In genomic region chr6:47477497-47478232, GRCh38 we compare ENCODE assay signal across 8 cellular contexts. TPM values are rescaled to one million over a fixed set of nuclear protein-coding genes. Genes with fewer than 3 reads are reported as not detected.
DNase-seq lines count a peak whose midpoint lies in the region; ATAC-seq and TF ChIP-seq lines count a peak whose summit lies in the region.

CD2AP (plus strand) TSS chr6:47477789; CDS start chr6:47478245, 456 bp downstream.

- intact Hi-C loops in breast epithelium (cut with DNase I; ENCODE audit: low total_unique reads) = no loop called here

- TF ChIP-seq POLR2A in breast epithelium (IDR thresholded peaks at IDR 0.05) = peak; percentile 13

- ATAC-seq in GM18873 (IDR thresholded peaks at IDR 0.05; ENCODE audit: low FRiP score, unreplicated experiment) = peak; percentile 65
- ATAC-seq in HG03135 (IDR thresholded peaks at IDR 0.05; ENCODE audit: unreplicated experiment) = peak; percentile 90

- peak; percentile 88 for DNase-seq in AG08395 (ENCODE audit: low spot score)
- DNase-seq in NCI-H2196 (lab: John Stamatoyannopoulos, UW; ENCODE audit: unreplicated experiment) = peak; percentile 87
- peak; percentile 97 for DNase-seq in WERI-Rb-1
- DNase-seq in breast epithelium (ENCODE audit: low spot score in 2 of 2) = peak; percentile 83 to 89

- no peaks in the 10 kb centered on the region for H3K27me3 ChIP-seq in WERI-Rb-1 (ENCODE audit: insufficient read depth, low read depth, severe bottlenecking)
- H3K27me3 ChIP-seq in breast epithelium = no peaks in the 10 kb centered on the region

- H3K4me3 ChIP-seq in WERI-Rb-1 (ENCODE audit: low read depth, low read length) (peak within 1 kb of the TSS; percentile 86), breast epithelium (peak within 1 kb of the TSS; percentile 79 to 93 (median 88)), iPS-18c (ENCODE audit: insufficient read depth, low read depth, low read length) (peak within 1 kb of the TSS; percentile 91), skin epidermis (peak within 1 kb of the TSS; percentile 63 to 97 (median 85))

- TF ChIP-seq CTCF in WERI-Rb-1 (IDR thresholded peaks at IDR 0.05; ENCODE audit: low read depth, low read length) (peak; percentile 32; the same call in 1 of the 2 replicates), breast epithelium (IDR thresholded peaks at IDR 0.05) (no peak)

- H3K4me1 ChIP-seq in breast epithelium = no peaks in the 10 kb centered on the region

- H3K9me3 ChIP-seq in WERI-Rb-1 (ENCODE audit: severe bottlenecking) = no peaks in the 10 kb centered on the region
- no peaks in the 10 kb centered on the region for H3K9me3 ChIP-seq in breast epithelium
- no peaks in the 10 kb centered on the region for H3K9me3 ChIP-seq in iPS-18c (ENCODE audit: control insufficient read depth, insufficient read depth, low read length)

- H3K36me3 ChIP-seq in WERI-Rb-1 (peaks cover 11% of the 10 kb centered on the region), breast epithelium (no peaks in the 10 kb centered on the region)

- H3K27ac ChIP-seq in WERI-Rb-1 (peak within 1 kb of the TSS; percentile 98), breast epithelium (peak within 1 kb of the TSS; percentile 97 to 100), skin epidermis (peak within 1 kb of the TSS; percentile 87 to 100 (median 98))

RNA-seq across cellular contexts. Expression of gene CD2AP, which starts in this region (rescaled TPM):
- 10 to 100 TPM; 21.3 to 60.7 (median 34.4) TPM for total RNA-seq in breast epithelium

Comparison
In these comparisons a context has a peak if more than half of its experiments do, and no peak if none do; other contexts are left out.
1. Peak in every context shown above with its lines: DNase-seq, ATAC-seq, H3K4me3 ChIP-seq and H3K27ac ChIP-seq.